ENCODE assay signal across 14 cellular contexts in the genomic region with DNA sequence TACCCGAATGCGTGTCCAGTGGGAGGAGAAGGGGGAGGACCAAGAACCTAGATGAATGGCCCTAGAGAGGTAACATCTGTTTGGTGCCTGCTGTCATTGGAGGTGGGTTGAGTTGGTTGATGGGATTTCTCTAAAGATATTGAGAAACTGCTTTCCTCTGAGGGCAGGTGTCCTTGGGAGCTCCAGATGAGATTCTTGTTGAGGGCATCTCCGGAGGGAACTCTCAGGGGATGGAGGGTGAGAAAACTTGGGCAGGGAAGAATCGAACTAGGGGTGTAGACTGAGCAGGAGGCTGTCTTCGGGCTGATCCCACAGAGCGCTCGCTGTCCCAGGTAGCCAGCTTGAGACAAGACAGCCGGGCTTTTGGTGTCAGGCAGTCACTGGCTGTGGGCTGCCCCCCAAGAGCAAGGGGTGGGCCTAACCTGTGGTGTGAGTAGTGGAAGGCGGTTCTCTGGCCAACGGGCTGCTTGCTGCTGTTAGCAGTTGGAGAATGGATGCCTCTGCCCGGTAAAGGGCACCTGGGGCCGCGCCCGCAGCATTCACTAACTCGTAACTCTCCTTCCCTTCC. TPM values are rescaled to one million over a fixed set of nuclear protein-coding genes. Genes with fewer than 3 reads are reported as not detected.
DNase-seq lines count a peak whose midpoint lies in the region; ATAC-seq and TF ChIP-seq lines count a peak whose summit lies in the region.
"Had no signal": no experiment of that assay in that cellular context is flagged by ENCODE, and none has a peak within 500 bp of the region (broad histone marks: within the 10 kb centered on the region; RNA-seq: fewer than 3 reads in every experiment).

No MANE protein-coding gene starts in this region.

- no peak overlapping the region for H4K8ac ChIP-seq in neuronal stem cell (ENCODE audit: low read depth, low read length)

- peaks cover 10% of the 10 kb centered on the region for H3K27me3 Mint-ChIP-seq in activated T-helper 2 cell treated with anti-CD3 and anti-CD28 coated beads, Interferon-gamma antibody, Interleukin-2, Interleukin-4, amounts not matched to agents 10 μg/mL and 5 μg/mL and 100 μg/mL, durations not matched to agents 14 hours and 24 hours and 36 hours (ENCODE audit: low read depth)
- H3K27me3 Mint-ChIP-seq in Calu3 (ENCODE audit: unreplicated experiment) = no peaks in the 10 kb centered on the region

- H3K36me3 ChIP-seq in HEK293 (ENCODE audit: control insufficient read depth in 2 of 2, insufficient read depth in 1 of 2, low read length in 2 of 2) (no peaks in the 10 kb centered on the region; a peak in 1 of 3 replicates), neuronal stem cell (replicated peaks in 1 of 2; ENCODE audit: control insufficient read depth in 2 of 2, insufficient read depth in 2 of 2, low read length in 2 of 2) (no peaks in the 10 kb centered on the region), gastroesophageal sphincter (no peaks in the 10 kb centered on the region), hepatocyte (replicated peaks; ENCODE audit: insufficient read depth, low read depth) (no peaks in the 10 kb centered on the region)
- H3K36me3 ChIP-seq: cardiac muscle cell, tibial artery had no signal

- H3K4me3 ChIP-seq in HEK293 (ENCODE audit: low read depth, low read length) = no peak overlapping the region
- no peak overlapping the region for H3K4me3 ChIP-seq in neuronal stem cell (ENCODE audit: low read length in 2 of 2)
- H3K4me3 ChIP-seq in gastroesophageal sphincter = no peak overlapping the region
- no peak overlapping the region for H3K4me3 ChIP-seq in hepatocyte
- H3K4me3 ChIP-seq: cardiac muscle cell, tibial artery had no signal

- no peak for TF ChIP-seq POLR2A in gastroesophageal sphincter (IDR thresholded peaks at IDR 0.05)

- H3K4me1 ChIP-seq in HEK293 (ENCODE audit: control insufficient read depth, insufficient read depth, low read length) (no peaks in the 10 kb centered on the region), neuronal stem cell (ENCODE audit: control insufficient read depth in 2 of 2, insufficient read depth in 1 of 2, low read depth in 1 of 2, low read length in 2 of 2) (peaks cover 3 to 12% of the 10 kb centered on the region in 2 donors), gastroesophageal sphincter (peaks cover 0 to 21% (median 10%) of the 10 kb centered on the region in 3 donors), hepatocyte (ENCODE audit: insufficient read depth) (peaks cover 4% of the 10 kb centered on the region)

- H3K9me3 ChIP-seq in HEK293 (ENCODE audit: control insufficient read depth, insufficient read depth, low read depth, low read length) (no peaks in the 10 kb centered on the region), neuronal stem cell (replicated peaks in 1 of 2; ENCODE audit: control insufficient read depth in 2 of 2, insufficient read depth in 1 of 2, low read depth in 1 of 2, low read length in 2 of 2) (no peaks in the 10 kb centered on the region), gastroesophageal sphincter (no peaks in the 10 kb centered on the region), hepatocyte (ENCODE audit: low read depth) (no peaks in the 10 kb centered on the region)
- H3K9me3 ChIP-seq: tibial artery had no signal

- H3K9me2 ChIP-seq in hepatocyte (replicated peaks; ENCODE audit: insufficient read depth) = no peaks in the 10 kb centered on the region

- peak overlapping the region; percentile 51 for H3K4me3 Mint-ChIP-seq in activated T-helper 2 cell treated with anti-CD3 and anti-CD28 coated beads, Interferon-gamma antibody, Interleukin-2, Interleukin-4, amounts not matched to agents 10 μg/mL and 5 μg/mL and 100 μg/mL, durations not matched to agents 14 hours and 24 hours and 36 hours (ENCODE audit: low read depth)
- no peak overlapping the region for H3K4me3 Mint-ChIP-seq in Calu3 (ENCODE audit: low read depth, unreplicated experiment)
- H3K4me3 Mint-ChIP-seq: neural crest cell had no signal

- H3K23ac ChIP-seq in neuronal stem cell (ENCODE audit: low read depth, low read length, poor library complexity) = peak overlapping the region; percentile 20

- H3K79me2 ChIP-seq in hepatocyte = no peaks in the 10 kb centered on the region

- H2BK5ac ChIP-seq in neuronal stem cell (ENCODE audit: low read length) = no peak overlapping the region

- TF ChIP-seq EP300 in gastroesophageal sphincter (IDR thresholded peaks at IDR 0.05) = no peak

- H3K27ac ChIP-seq in HEK293 (ENCODE audit: extremely low read depth, low read depth, low read length) = no peak overlapping the region
- H3K27ac ChIP-seq in neuronal stem cell (replicated peaks; ENCODE audit: low read length) = no peak overlapping the region
- peak overlapping the region in 1 of 4 donors; percentile 19 for H3K27ac ChIP-seq in gastroesophageal sphincter
- no peak overlapping the region for H3K27ac ChIP-seq in hepatocyte
- H3K27ac ChIP-seq: 22Rv1, cardiac muscle cell, tibial artery had no signal

- CTCF ChIA-PET in HEK293 (lab: Yijun Ruan, JAX) (interaction anchor here (0.6 kb wide), 1 partner anchor 367 kb away, joined by 4 read pairs; no protein-coding TSS in a partner anchor), Calu3 (lab: Charles Lee) (no interaction called here)

- ATAC-seq in gastroesophageal sphincter = no peak

- no peak overlapping the region for H3K9ac ChIP-seq in neuronal stem cell (ENCODE audit: low read depth, low read length, poor library complexity)

- no peaks in the 10 kb centered on the region for H4K20me1 ChIP-seq in hepatocyte (ENCODE audit: insufficient read depth, poor library complexity, severe bottlenecking)

- TF ChIP-seq CTCF in HEK293 (tag by site-specific recombination; IDR thresholded peaks at IDR 0.05) = no peak
- no peak for TF ChIP-seq CTCF in Calu3 (IDR thresholded peaks at IDR 0.05; ENCODE audit: unreplicated experiment)
- TF ChIP-seq CTCF in gastroesophageal sphincter (IDR thresholded peaks at IDR 0.05) = no peak
- TF ChIP-seq CTCF in hepatocyte (IDR thresholded peaks at IDR 0.05; ENCODE audit: poor library complexity) = no peak

- no peak overlapping the region for H2AK5ac ChIP-seq in neuronal stem cell (ENCODE audit: low read depth, low read length)

- no peaks in the 10 kb centered on the region for H3K36me3 Mint-ChIP-seq in activated T-helper 2 cell treated with anti-CD3 and anti-CD28 coated beads, Interferon-gamma antibody, Interleukin-2, Interleukin-4, amounts not matched to agents 10 μg/mL and 5 μg/mL and 100 μg/mL, durations not matched to agents 14 hours and 24 hours and 36 hours (ENCODE audit: low read depth)
- peaks cover 23% of the 10 kb centered on the region for H3K36me3 Mint-ChIP-seq in Calu3 (ENCODE audit: insufficient read depth, unreplicated experiment)
- H3K36me3 Mint-ChIP-seq: activated naive CD4-positive, alpha-beta T cell treated with anti-CD3 and anti-CD28 coated beads, Interleukin-2, amount 50 U/mL, for 24 hours had no signal

- no peak overlapping the region for H2AFZ ChIP-seq in neuronal stem cell (ENCODE audit: low read length)
- no peak overlapping the region for H2AFZ ChIP-seq in hepatocyte

- peak; percentile 49 for DNase-seq in DMS 273 (lab: John Stamatoyannopoulos, UW; ENCODE audit: unreplicated experiment)
- no peak for DNase-seq in DMS 273 treated with DMSO at 0.1 percent for 48 hours (lab: John Stamatoyannopoulos, UW)
- no peak for DNase-seq in activated T-helper 2 cell treated with anti-CD3 and anti-CD28 coated beads, Interferon-gamma antibody, Interleukin-2, Interleukin-4, amounts not matched to agents 10 μg/mL and 5 μg/mL and 100 μg/mL, durations not matched to agents 14 hours and 24 hours and 36 hours (ENCODE audit: low spot score)
- DNase-seq in neuronal stem cell (ENCODE audit: low spot score) = no peak
- DNase-seq in Calu3 = no peak
- no peak for DNase-seq in hepatocyte (ENCODE audit: low spot score)
- DNase-seq: tibial artery had no signal

- H2BK120ac ChIP-seq in neuronal stem cell (ENCODE audit: low read depth, low read length) = no peak overlapping the region

- H3K27me3 ChIP-seq in neuronal stem cell (ENCODE audit: control insufficient read depth in 3 of 3, insufficient read depth in 3 of 3, low read depth in 1 of 3, low read length in 3 of 3) = peaks cover 13 to 65% (median 38%) of the 10 kb centered on the region in 3 experiments
- H3K27me3 ChIP-seq in gastroesophageal sphincter = peaks cover 56% of the 10 kb centered on the region
- H3K27me3 ChIP-seq in hepatocyte = peaks cover 40% of the 10 kb centered on the region

- no peak overlapping the region for H3K27ac Mint-ChIP-seq in activated T-helper 2 cell treated with anti-CD3 and anti-CD28 coated beads, Interferon-gamma antibody, Interleukin-2, Interleukin-4, amounts not matched to agents 10 μg/mL and 5 μg/mL and 100 μg/mL, durations not matched to agents 14 hours and 24 hours and 36 hours
- H3K27ac Mint-ChIP-seq in Calu3 (ENCODE audit: unreplicated experiment) = no peak overlapping the region
- H3K27ac Mint-ChIP-seq: activated naive CD4-positive, alpha-beta T cell treated with anti-CD3 and anti-CD28 coated beads, Interleukin-2, amount 50 U/mL, for 24 hours had no signal

- intact Hi-C loops in activated T-helper 2 cell treated with anti-CD3 and anti-CD28 coated beads, Interferon-gamma antibody, Interleukin-2, Interleukin-4, amounts not matched to agents 10 μg/mL and 5 μg/mL and 100 μg/mL, durations not matched to agents 14 hours and 24 hours and 36 hours (cut with micrococcal nuclease) = no loop called here
- intact Hi-C loops in Calu3 (cut with micrococcal nuclease; ENCODE audit: unreplicated experiment) = no loop called here

- no peak overlapping the region for H3K4ac ChIP-seq in neuronal stem cell (ENCODE audit: low read length)

- H3K14ac ChIP-seq in neuronal stem cell (ENCODE audit: low read length) = no peak overlapping the region

- no TSS peak for BruUV-seq in Calu3 (replicated peaks; lab: Mats Ljungman, UMichigan)

- POLR2A ChIA-PET in HEK293 (lab: Yijun Ruan, JAX) = interaction anchor here (0.6 kb wide), 1 partner anchor 11 kb away, joined by 3 read pairs; no protein-coding TSS in a partner anchor

- peaks cover 30% of the 10 kb centered on the region for H3K4me1 Mint-ChIP-seq in activated T-helper 2 cell treated with anti-CD3 and anti-CD28 coated beads, Interferon-gamma antibody, Interleukin-2, Interleukin-4, amounts not matched to agents 10 μg/mL and 5 μg/mL and 100 μg/mL, durations not matched to agents 14 hours and 24 hours and 36 hours (ENCODE audit: low read depth)
- H3K4me1 Mint-ChIP-seq in Calu3 (ENCODE audit: low read depth, unreplicated experiment) = peaks cover 17% of the 10 kb centered on the region

- H4K91ac ChIP-seq in neuronal stem cell (ENCODE audit: low read depth, low read length, poor library complexity) = no peak overlapping the region

- WGBS in neuronal stem cell (ENCODE audit: extremely low coverage in 2 of 2, insufficient read length in 2 of 2, insufficient replicate concordance in 1 of 2), 2 donors = no CpG with 5 or more reads among the region's 15 CpGs
- 93 to 98% methylated on average over 6 to 7 of the region's 15 CpGs for WGBS in gastroesophageal sphincter (ENCODE audit: low coverage in 1 of 2), 2 donors
- 86% methylated on average over 15 of the region's 15 CpGs for WGBS in hepatocyte (ENCODE audit: low lambda C conversion rate, missing lambda C conversion rate)

- no peaks in the 10 kb centered on the region for H3K9me3 Mint-ChIP-seq in activated T-helper 2 cell treated with anti-CD3 and anti-CD28 coated beads, Interferon-gamma antibody, Interleukin-2, Interleukin-4, amounts not matched to agents 10 μg/mL and 5 μg/mL and 100 μg/mL, durations not matched to agents 14 hours and 24 hours and 36 hours
- no peaks in the 10 kb centered on the region for H3K9me3 Mint-ChIP-seq in Calu3 (ENCODE audit: low read depth, unreplicated experiment)
- H3K9me3 Mint-ChIP-seq: activated naive CD4-positive, alpha-beta T cell treated with anti-CD3 and anti-CD28 coated beads, Interleukin-2, amount 50 U/mL, for 24 hours; neural crest cell had no signal

- H3K79me1 ChIP-seq in neuronal stem cell (ENCODE audit: low read depth, low read length) = no peaks in the 10 kb centered on the region

- H3K18ac ChIP-seq in neuronal stem cell (ENCODE audit: low read length) = peak overlapping the region; percentile 27

- no peak overlapping the region for H2BK12ac ChIP-seq in neuronal stem cell (ENCODE audit: low read length)

- no peak overlapping the region for H2BK15ac ChIP-seq in neuronal stem cell (ENCODE audit: low read length)

- no peak overlapping the region for H3K4me2 ChIP-seq in neuronal stem cell (ENCODE audit: insufficient read depth, low read length, poor library complexity, severe bottlenecking)
- no peak overlapping the region for H3K4me2 ChIP-seq in hepatocyte

RNA-seq across cellular contexts. Expression of gene IRF5, which starts 3.7 kb away (rescaled TPM):
- 25.0 and 26.0 TPM in 2 replicates for total RNA-seq in activated T-helper 2 cell treated with anti-CD3 and anti-CD28 coated beads, Interferon-gamma antibody, Interleukin-2, Interleukin-4, amounts not matched to agents 10 μg/mL and 5 μg/mL and 100 μg/mL, durations not matched to agents 14 hours and 24 hours and 36 hours
- polyA plus RNA-seq in neuronal stem cell (2013, experiment 1 of 2) = 0.64 TPM
- 0.71 TPM for polyA plus RNA-seq in neuronal stem cell (2013, experiment 2 of 2)
- total RNA-seq in Calu3 (2022) (11.4 and 13.4 TPM in 2 replicates), gastroesophageal sphincter (10 to 100 TPM in 1 of 4 donors, 1 to 10 TPM in 3; 6.6 to 10.1 (median 8.2) TPM), hepatocyte (0.44 and 0.73 TPM in 2 replicates)
- polyA plus RNA-seq in hepatocyte = 0.55 TPM in 1 of 2 replicates, not detected in the other
- total RNA-seq: cardiac muscle cell, neural crest cell had no signal
- polyA plus RNA-seq: cardiac muscle cell had no signal

RNA-seq across cellular contexts. Expression of gene KCP, which starts 30.9 kb away (rescaled TPM):
- not detected in 2 replicates for total RNA-seq in activated T-helper 2 cell treated with anti-CD3 and anti-CD28 coated beads, Interferon-gamma antibody, Interleukin-2, Interleukin-4, amounts not matched to agents 10 μg/mL and 5 μg/mL and 100 μg/mL, durations not matched to agents 14 hours and 24 hours and 36 hours
- polyA plus RNA-seq in neuronal stem cell (2013, experiment 1 of 2) = 1.0 TPM
- 1.1 TPM for polyA plus RNA-seq in neuronal stem cell (2013, experiment 2 of 2)
- total RNA-seq in Calu3 (2022) = 6.8 and 10.6 TPM in 2 replicates
- total RNA-seq in gastroesophageal sphincter = under 1 TPM in 2 of 4 donors, not detected in 2; 0.31 to 0.67 TPM
- 0.20 and 0.40 TPM in 2 replicates for total RNA-seq in hepatocyte
- polyA plus RNA-seq in hepatocyte = 2.4 and 3.3 TPM in 2 replicates
- total RNA-seq: endothelial cell of umbilical vein had no signal
- polyA plus RNA-seq: endothelial cell of umbilical vein had no signal
